In the genomic region with DNA sequence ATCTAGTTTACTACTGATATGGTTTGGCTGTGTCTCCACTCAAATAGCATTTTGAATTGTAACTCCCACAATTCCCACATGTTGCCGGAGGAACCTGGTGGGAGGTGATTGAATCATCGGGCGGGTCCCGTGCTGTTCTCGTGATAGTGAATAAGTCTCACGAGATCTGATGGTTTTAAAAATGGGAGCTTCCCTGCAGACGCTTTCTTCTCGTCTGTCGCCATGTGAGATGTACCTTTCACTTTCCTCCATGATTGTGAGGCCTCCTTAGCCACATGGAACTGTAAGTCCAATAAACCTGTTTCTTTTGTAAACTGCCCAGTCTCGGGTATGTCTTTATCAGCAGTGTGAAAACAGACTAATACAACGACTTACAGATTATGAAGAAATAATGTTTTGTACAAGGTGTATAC, we compare ENCODE assay signal across 31 cellular contexts. TPM values are rescaled to one million over a fixed set of nuclear protein-coding genes. Genes with fewer than 3 reads are reported as not detected.
DNase-seq lines count a peak whose midpoint lies in the region.
"Had no signal": no experiment of that assay in that cellular context is flagged by ENCODE, and none has a peak within 500 bp of the region (broad histone marks: within the 10 kb centered on the region; RNA-seq: fewer than 3 reads in every experiment).

No MANE protein-coding gene starts in this region.

- intact Hi-C loops in head of caudate nucleus (cut with DNase I): no loop called here

- DNase-seq in DMS79 (lab: John Stamatoyannopoulos, UW) (peak; percentile 29), NCI-H146 treated with DMSO at 0.1 percent for 48 hours (lab: John Stamatoyannopoulos, UW; ENCODE audit: unreplicated experiment) (peak; percentile 84), RPMI7951 (ENCODE audit: low read depth) (peak; percentile 81), head of caudate nucleus (peak in 24 of 42 donors; percentile 6 to 61 (median 29)), dedifferentiated amniotic fluid mesenchymal stem cell (ENCODE audit: extremely low spot score) (no peak), T-helper 9 cell (no peak), medulla oblongata (ENCODE audit: extremely low spot score) (no peak), ecto neural progenitor cell (ENCODE audit: low spot score) (no peak)
- DNase-seq: ACHN; activated CD4-positive, alpha-beta T cell treated with anti-CD3 and anti-CD28 coated beads, Interleukin-2, amount 50 U/mL, for 4 hours; activated gamma-delta T cell treated with Interleukin-2 at 50 U/mL for 16 hours; activated T-cell treated with anti-CD3 and anti-CD28 coated beads, Interleukin-2, amount 50 U/mL, for 48 hours; CD8-positive, alpha-beta T cell; effector memory CD4-positive, alpha-beta T cell; foreskin fibroblast; heart left ventricle; kidney; NCI-H1048; NCI-H187 treated with DMSO at 0.1 percent for 48 hours; NCI-H748 treated with DMSO at 0.1 percent for 48 hours; stimulated activated CD8-positive, alpha-beta memory T cell treated with anti-CD3 and anti-CD28 coated beads, Interleukin-4, amount 100 ng/mL, for 48 hours; stimulated activated naive CD8-positive, alpha-beta T cell treated with anti-CD3 and anti-CD28 coated beads, Interleukin-15, amount 100 ng/mL, for 72 hours; uterus had no signal

RNA-seq across cellular contexts. Expression of a gene that starts 35.6 kb away (rescaled TPM):
- total RNA-seq in RPMI7951 (2014; rRNA removed; shearing (Covaris generic)): not detected in 2 replicates
- total RNA-seq: ascending aorta; B cell; cardiac muscle cell; CD8-positive, alpha-beta T cell; heart left ventricle; kidney; liver; mesothelial cell of epicardium; sciatic nerve; SJSA1; T-helper 1 cell treated with Interleukin-12 subunit alpha and Interleukin-12 subunit beta and Interleukin-4 antibody, amounts not matched to agents 30 ng/mL and 1 ng/mL, for 36 hours; uterus had no signal

Comparison
In these comparisons a context has a peak if more than half of its experiments do, and no peak if none do; other contexts are left out.
1. DNase-seq: peak in DMS79 (single experiment), NCI-H146 treated with DMSO at 0.1 percent for 48 hours (single experiment), RPMI7951 (single experiment) and head of caudate nucleus (24 of 42); none in dedifferentiated amniotic fluid mesenchymal stem cell (single experiment), T-helper 9 cell (single experiment), medulla oblongata (single experiment) and ecto neural progenitor cell (single experiment).